In the genomic region with DNA sequence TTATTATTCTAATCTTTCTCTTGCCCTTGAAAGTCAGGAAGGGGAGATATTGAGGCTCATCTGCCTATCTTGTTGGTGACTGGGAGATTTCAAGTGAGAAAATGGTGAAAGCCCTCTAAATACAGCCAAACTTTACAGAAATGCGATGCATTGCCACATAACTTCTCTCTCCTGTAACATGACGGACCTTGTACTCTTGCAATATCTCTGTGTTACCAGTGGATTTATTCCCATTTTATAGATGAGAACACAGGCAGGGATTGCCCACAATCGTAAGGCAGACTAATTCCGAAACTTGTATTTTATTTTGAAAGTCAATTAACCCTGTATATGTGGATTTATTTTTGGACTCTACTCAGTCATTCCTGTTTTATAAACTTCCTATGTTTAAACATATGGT, we compare ENCODE assay signal across 25 cellular contexts.
"Had no signal": no experiment of that assay in that cellular context is flagged by ENCODE, and none has a peak within 500 bp of the region (broad histone marks: within the 10 kb centered on the region; RNA-seq: fewer than 3 reads in every experiment).

No MANE protein-coding gene starts in this region.

- H3K9me3 ChIP-seq: esophagus muscularis mucosa, gastroesophageal sphincter, heart left ventricle, left ventricle myocardium inferior, lower lobe of right lung, mucosa of descending colon had no signal

- H3K4me2 ChIP-seq: hepatocyte had no signal

- H3K4me3 ChIP-seq: coronary artery, dorsolateral prefrontal cortex, esophagus muscularis mucosa, gastroesophageal sphincter, heart left ventricle, hepatocyte, left ventricle myocardium inferior, lower lobe of right lung, mucosa of descending colon had no signal

- H3K36me3 ChIP-seq: esophagus muscularis mucosa, gastroesophageal sphincter, heart left ventricle, left ventricle myocardium inferior, lower lobe of right lung had no signal

- ATAC-seq: foreskin keratinocyte, gastroesophageal sphincter, heart left ventricle, left colon, left lobe of liver, lower lobe of right lung, mucosa of descending colon had no signal

- DNase-seq: dermis blood vessel endothelial cell; dorsolateral prefrontal cortex; effector CD4-positive, alpha-beta T cell; effector memory CD4-positive, alpha-beta T cell; foreskin keratinocyte; heart left ventricle; hypothalamus; immature natural killer cell; islet precursor cell; kidney; kidney glomerular epithelial cell; left colon; left ventricle myocardium inferior; lower lobe of right lung; mesenchymal stem cell; mucosa of descending colon; naive B cell had no signal

- H3K27me3 ChIP-seq: esophagus muscularis mucosa, foreskin keratinocyte, gastroesophageal sphincter, hepatocyte had no signal

- H3K79me2 ChIP-seq: hepatocyte had no signal

- FAIRE-seq: colon, endothelial cell of umbilical vein, frontal cortex, kidney had no signal

- H2AFZ ChIP-seq: hepatocyte had no signal

- H3K27ac ChIP-seq: coronary artery, dorsolateral prefrontal cortex, esophagus muscularis mucosa, foreskin keratinocyte, gastroesophageal sphincter, heart left ventricle, hepatocyte, left ventricle myocardium inferior, lower lobe of right lung had no signal

- H3K4me1 ChIP-seq: esophagus muscularis mucosa, foreskin keratinocyte, gastroesophageal sphincter, heart left ventricle, left ventricle myocardium inferior, lower lobe of right lung had no signal
